In genomic region chr2:226985227-226985946, GRCh38 we compare ENCODE assay signal across 8 cellular contexts.
A peak's percentile ranks its signal among the peaks of the same experiment; 100 is the strongest.
DNase-seq lines count a peak whose midpoint lies in the region; ATAC-seq and TF ChIP-seq lines count a peak whose summit lies in the region.

No MANE protein-coding gene starts in this region.

- H3K4me1 ChIP-seq in right cardiac atrium (ENCODE audit: control insufficient read depth, insufficient read depth, low read length) = peaks cover 2% of the 10 kb centered on the region

- ATAC-seq in GM18867 (IDR thresholded peaks at IDR 0.05; ENCODE audit: unreplicated experiment) = peak; percentile 38
- peak; percentile 28 for ATAC-seq in HG03095 (IDR thresholded peaks at IDR 0.05; ENCODE audit: unreplicated experiment)
- peak; percentile 69 to 72 for ATAC-seq in right cardiac atrium
- ATAC-seq in sciatic nerve = peak; percentile 89

- no peak overlapping the region for H3K27ac ChIP-seq in C4-2B
- H3K27ac ChIP-seq in right cardiac atrium (ENCODE audit: low read length) = no peak overlapping the region

- WGBS in right cardiac atrium = 33% methylated on average over 10 of the region's 10 CpGs

- TF ChIP-seq CTCF in C4-2B (conservative IDR thresholded peaks at IDR 0.05) = peak; percentile 80

- no peak overlapping the region for H3K4me3 ChIP-seq in right cardiac atrium (ENCODE audit: low read length)

- H3K9me3 ChIP-seq in right cardiac atrium (ENCODE audit: control insufficient read depth, low read length) = no peaks in the 10 kb centered on the region

- peak; percentile 4 for DNase-seq in NCI-H345 treated with DMSO at 0.1 percent for 48 hours (lab: John Stamatoyannopoulos, UW; ENCODE audit: unreplicated experiment)
- peak in 36 of 56 donors; percentile 3 to 85 (median 41) for DNase-seq in amygdala (lab: John Stamatoyannopoulos, UW)
- DNase-seq in right cardiac atrium = no peak
- DNase-seq in sciatic nerve (ENCODE audit: low spot score) = no peak
- DNase-seq in activated effector memory CD4-positive, alpha-beta T cell treated with anti-CD3 and anti-CD28 coated beads, Interleukin-2, amount 50 U/mL, for 16 hours = no peak

- H3K27me3 ChIP-seq in right cardiac atrium (ENCODE audit: control insufficient read depth, insufficient read depth) = no peaks in the 10 kb centered on the region

- intact Hi-C loops in right cardiac atrium (cut with DNase I) = loop anchor here (5.0 to 10.0 kb wide), 5 partner anchors 173 to 1318 kb away; no protein-coding TSS in a partner anchor
- intact Hi-C loops in sciatic nerve (cut with DNase I) = no loop called here

Comparison
In these comparisons a context has a peak if more than half of its experiments do, and no peak if none do; other contexts are left out.
1. ATAC-seq: peak in every context shown above with its lines; median percentile 89 in sciatic nerve; 70 in right cardiac atrium; 38 in GM18867; 28 in HG03095.
2. DNase-seq: peak in NCI-H345 treated with DMSO at 0.1 percent for 48 hours (single experiment) and amygdala (36 of 56); none in right cardiac atrium (0 of 3), sciatic nerve (single experiment) and activated effector memory CD4-positive, alpha-beta T cell treated with anti-CD3 and anti-CD28 coated beads, Interleukin-2, amount 50 U/mL, for 16 hours (single experiment).